ENCODE assay signal across 8 cellular contexts in the genomic region with DNA sequence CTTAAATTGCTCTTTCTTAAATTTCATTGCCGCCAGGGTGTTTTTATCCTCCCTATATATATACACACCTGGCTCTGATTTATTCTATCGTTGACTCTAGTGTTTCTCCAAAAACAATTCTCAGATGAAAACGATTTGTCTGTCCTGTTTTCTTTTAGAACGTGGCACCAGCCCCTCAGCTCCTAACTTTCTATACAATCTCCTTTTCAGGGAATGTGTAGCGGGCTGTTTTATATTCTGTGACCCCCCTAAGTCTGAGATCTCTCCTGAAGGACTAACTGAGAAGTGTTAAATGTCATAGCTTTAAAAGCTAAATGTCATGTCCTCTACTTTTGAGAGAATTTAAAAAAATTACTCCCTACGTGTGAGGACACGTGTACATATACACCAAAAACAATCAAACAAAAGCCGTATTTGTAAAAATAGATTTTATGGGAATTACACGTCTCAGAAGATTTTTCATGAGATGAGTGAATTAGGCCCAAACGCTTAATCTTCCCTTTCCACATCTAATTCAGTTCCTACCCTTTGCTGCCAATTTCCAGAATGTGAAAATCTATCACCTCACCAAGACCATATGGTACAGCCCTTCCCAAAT. TPM values are rescaled to one million over a fixed set of nuclear protein-coding genes. Genes with fewer than 3 reads are reported as not detected.
DNase-seq lines count a peak whose midpoint lies in the region; ATAC-seq and TF ChIP-seq lines count a peak whose summit lies in the region.
"Had no signal": no experiment of that assay in that cellular context is flagged by ENCODE, and none has a peak within 500 bp of the region (broad histone marks: within the 10 kb centered on the region; RNA-seq: fewer than 3 reads in every experiment).

No MANE protein-coding gene starts in this region.

- H3K4me1 Mint-ChIP-seq in brain, result peaks cover 54% of the 10 kb centered on the region
- H3K4me1 Mint-ChIP-seq in stimulated activated naive B cell treated with anti-CD40 and anti-IgM and Interleukin-4, amounts not matched to agents 10 μg/mL and 1 μg/mL and 100 μg/mL, for 72 hours, result peaks cover 9 to 14% of the 10 kb centered on the region in 2 donors

- DNase-seq in stimulated activated naive B cell treated with anti-CD40 and anti-IgM and Interleukin-4, amounts not matched to agents 10 μg/mL and 1 μg/mL and 100 μg/mL, for 72 hours, result no peak
- no peak for DNase-seq in OCI-M2 (lab: John Stamatoyannopoulos, UW; ENCODE audit: unreplicated experiment)

- peak overlapping the region; percentile 78 to 92 (median 86) for H3K4me3 Mint-ChIP-seq in brain
- H3K4me3 Mint-ChIP-seq in stimulated activated naive B cell treated with anti-CD40 and anti-IgM and Interleukin-4, amounts not matched to agents 10 μg/mL and 1 μg/mL and 100 μg/mL, for 72 hours, result peak overlapping the region; percentile 52 to 68

- no peaks in the 10 kb centered on the region for H3K36me3 ChIP-seq in KMS-11 (ENCODE audit: insufficient read depth)

- H3K79me2 ChIP-seq in KMS-11 (ENCODE audit: insufficient read depth, low read depth), result no peaks in the 10 kb centered on the region

- H3K27me3 ChIP-seq in KMS-11 (ENCODE audit: insufficient read depth, low read depth) (peaks cover 4% of the 10 kb centered on the region; the same call in 1 of the 2 replicates), layer of hippocampus (ENCODE audit: control insufficient read depth, insufficient read depth, low read length) (no peaks in the 10 kb centered on the region)

- H3K9ac ChIP-seq in KMS-11, result no peak overlapping the region

- H3K27ac ChIP-seq in KMS-11, result no peak overlapping the region
- peak overlapping the region; percentile 93 for H3K27ac ChIP-seq in layer of hippocampus (ENCODE audit: low read depth, low read length)

- no peak for TF ChIP-seq CTCF in KMS-11 (conservative IDR thresholded peaks at IDR 0.05; ENCODE audit: low read depth, low read length)
- no peak for TF ChIP-seq CTCF in brain (conservative IDR thresholded peaks at IDR 0.05)

- peak overlapping the region; percentile 43 for H3K4me2 ChIP-seq in KMS-11

- ATAC-seq in stimulated activated naive B cell treated with anti-CD40 and anti-IgM and Interleukin-4, amounts not matched to agents 10 μg/mL and 1 μg/mL and 100 μg/mL, for 72 hours (replicated peaks), result no peak
- no peak for ATAC-seq in HG02798 (IDR thresholded peaks at IDR 0.05; ENCODE audit: poor library complexity, unreplicated experiment)
- no peak for ATAC-seq in GM18502 (IDR thresholded peaks at IDR 0.05; ENCODE audit: poor library complexity, unreplicated experiment)
- ATAC-seq: GM12878 had no signal

- peaks cover 4% of the 10 kb centered on the region for H3K4me1 ChIP-seq in KMS-11 (ENCODE audit: low read depth, poor library complexity, severe bottlenecking)

- H3K4me3 ChIP-seq in KMS-11 (IDR thresholded peaks at IDR 0.05; ENCODE audit: insufficient read depth, low read depth, low read length), result no peak overlapping the region
- H3K4me3 ChIP-seq: GM12878 had no signal

- peak overlapping the region; percentile 84 to 97 (median 88) for H3K27ac Mint-ChIP-seq in brain
- H3K27ac Mint-ChIP-seq in stimulated activated naive B cell treated with anti-CD40 and anti-IgM and Interleukin-4, amounts not matched to agents 10 μg/mL and 1 μg/mL and 100 μg/mL, for 72 hours, result peak overlapping the region; percentile 68

- H4K20me1 ChIP-seq in KMS-11 (ENCODE audit: insufficient read depth), result no peaks in the 10 kb centered on the region

- no peaks in the 10 kb centered on the region for H3K36me3 Mint-ChIP-seq in brain
- H3K36me3 Mint-ChIP-seq in stimulated activated naive B cell treated with anti-CD40 and anti-IgM and Interleukin-4, amounts not matched to agents 10 μg/mL and 1 μg/mL and 100 μg/mL, for 72 hours, result no peaks in the 10 kb centered on the region

- H3K9me3 Mint-ChIP-seq in brain, result peaks cover 0 to 6% (median 0%) of the 10 kb centered on the region in 5 experiments
- no peaks in the 10 kb centered on the region for H3K9me3 Mint-ChIP-seq in stimulated activated naive B cell treated with anti-CD40 and anti-IgM and Interleukin-4, amounts not matched to agents 10 μg/mL and 1 μg/mL and 100 μg/mL, for 72 hours

- peaks cover 37% of the 10 kb centered on the region for H3K27me3 Mint-ChIP-seq in brain
- peaks cover 38 to 39% of the 10 kb centered on the region in 2 donors for H3K27me3 Mint-ChIP-seq in stimulated activated naive B cell treated with anti-CD40 and anti-IgM and Interleukin-4, amounts not matched to agents 10 μg/mL and 1 μg/mL and 100 μg/mL, for 72 hours

- peak overlapping the region; percentile 87; the same call in 1 of the 2 replicates for H2AFZ ChIP-seq in KMS-11 (ENCODE audit: low read depth)

RNA-seq across cellular contexts. Expression of a gene that starts 0.8 kb away (rescaled TPM):
- 3.2 TPM for polyA plus RNA-seq in brain (ENCODE audit: insufficient read depth, low read depth, low replicate concordance)
